ENCODE assay signal across 1 cellular context in the genomic region with DNA sequence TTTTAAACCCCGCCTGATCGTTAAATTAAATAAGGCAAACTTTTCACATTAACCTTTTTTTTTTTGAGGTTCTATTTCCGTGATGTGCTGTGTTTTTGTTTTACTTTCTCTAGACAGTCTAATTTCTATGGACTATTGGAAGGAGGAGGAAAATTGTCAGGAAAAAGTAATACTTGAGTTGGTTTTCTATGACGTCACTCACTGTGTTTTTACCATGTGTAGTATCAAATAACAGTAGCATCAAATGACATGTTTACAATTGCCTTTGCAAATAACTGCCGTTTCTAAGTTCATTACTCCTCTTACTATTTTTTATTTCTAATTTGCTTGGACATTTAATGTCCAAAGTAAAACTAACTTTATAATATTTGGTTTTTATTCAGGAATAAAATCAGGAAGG.
TF ChIP-seq lines count a peak whose summit lies in the region.

No MANE protein-coding gene starts in this region.

TF ChIP-seq in IMR-90, 13 proteins besides CTCF, POLR2A, EP300 and RAD21:
- TF ChIP-seq RFX5 (IDR thresholded peaks at IDR 0.05; ENCODE audit: low read depth, low read length) = no peak
- TF ChIP-seq FOS (IDR thresholded peaks at IDR 0.05; ENCODE audit: low read depth, low read length) = no peak
- no peak for TF ChIP-seq USF2 (IDR thresholded peaks at IDR 0.05; ENCODE audit: low read depth, low read length)
